In genomic region chr2:235494716-235495372, GRCh38 we compare ENCODE assay signal across 8 cellular contexts. TPM values are rescaled to one million over a fixed set of nuclear protein-coding genes. Genes with fewer than 3 reads are reported as not detected.
A peak's percentile ranks its signal among the peaks of the same experiment; 100 is the strongest.
DNase-seq lines count a peak whose midpoint lies in the region; ATAC-seq and TF ChIP-seq lines count a peak whose summit lies in the region.

No MANE protein-coding gene starts in this region.

- in situ Hi-C loops in GM13976 (cut with MboI; ENCODE audit: low sequenced_read_pairs, unreplicated experiment) = no loop called here

- DNase-seq in BE2C = peak; percentile 48
- DNase-seq in adipocyte (ENCODE audit: low read depth) = peak; percentile 81
- peak; percentile 48 to 80 (median 78) for DNase-seq in right cardiac atrium
- peak; percentile 44 to 73 for DNase-seq in psoas muscle
- DNase-seq in GM13976 (ENCODE audit: low spot score) = no peak
- DNase-seq in GM10266 (ENCODE audit: extremely low spot score) = no peak

- no peaks in the 10 kb centered on the region for H3K9me3 ChIP-seq in BE2C
- no peaks in the 10 kb centered on the region for H3K9me3 ChIP-seq in adipocyte (ENCODE audit: control insufficient read depth, low read length)
- no peaks in the 10 kb centered on the region for H3K9me3 ChIP-seq in right cardiac atrium (ENCODE audit: control insufficient read depth, low read length)
- H3K9me3 ChIP-seq in psoas muscle = peaks cover 5% of the 10 kb centered on the region

- H3K36me3 ChIP-seq in BE2C (no peaks in the 10 kb centered on the region), adipocyte (ENCODE audit: control insufficient read depth, insufficient read depth, low read length, severe bottlenecking) (no peaks in the 10 kb centered on the region), psoas muscle (ENCODE audit: insufficient read depth in 1 of 2, low read depth in 1 of 2) (no peaks in the 10 kb centered on the region)

- ATAC-seq in HG02938 (IDR thresholded peaks at IDR 0.05; ENCODE audit: unreplicated experiment) (peak; percentile 20), right cardiac atrium (peak; percentile 16 to 28), psoas muscle (peak; percentile 25 to 57 (median 35)), HG03342 (IDR thresholded peaks at IDR 0.05; ENCODE audit: unreplicated experiment) (no peak)

- H3K27ac ChIP-seq in right cardiac atrium (ENCODE audit: low read length) (no peak overlapping the region), psoas muscle (peak overlapping the region; percentile 14)

- peak overlapping the region; percentile 82 for H3K9ac ChIP-seq in adipocyte (ENCODE audit: low read length)

- WGBS in right cardiac atrium = under 1% methylated on average over 72 of the region's 72 CpGs
- 1% methylated on average over 57 to 72 of the region's 72 CpGs for WGBS in psoas muscle, 3 donors

- TF ChIP-seq CTCF in BE2C (IDR thresholded peaks at IDR 0.05; ENCODE audit: low read depth, low read length) (no peak), psoas muscle (IDR thresholded peaks at IDR 0.05) (no peak), GM13976 (IDR thresholded peaks at IDR 0.05; ENCODE audit: borderline replicate concordance, control extremely low read depth, extremely low read depth, insufficient read depth, missing control alignments) (no peak), GM10266 (IDR thresholded peaks at IDR 0.05; ENCODE audit: control insufficient read depth, insufficient read depth, low read depth, missing control alignments) (no peak)

- H3K4me1 ChIP-seq in BE2C = no peaks in the 10 kb centered on the region
- peaks cover 21% of the 10 kb centered on the region for H3K4me1 ChIP-seq in adipocyte (ENCODE audit: control insufficient read depth, insufficient read depth, low read length)
- H3K4me1 ChIP-seq in right cardiac atrium (ENCODE audit: control insufficient read depth, insufficient read depth, low read length) = peaks cover 7% of the 10 kb centered on the region
- H3K4me1 ChIP-seq in psoas muscle = peaks cover 28% of the 10 kb centered on the region

- H3K27me3 ChIP-seq in BE2C (no peaks in the 10 kb centered on the region), adipocyte (replicated peaks; ENCODE audit: control insufficient read depth, insufficient read depth, low read length) (no peaks in the 10 kb centered on the region), right cardiac atrium (ENCODE audit: control insufficient read depth, insufficient read depth) (no peaks in the 10 kb centered on the region), psoas muscle (ENCODE audit: insufficient read depth in 3 of 3, low read length in 2 of 3) (peaks cover 0 to 3% (median 0%) of the 10 kb centered on the region in 3 donors)

- intact Hi-C loops in right cardiac atrium (cut with DNase I) = loop anchor here in 1 of 4 donors (10.0 kb wide), 1 partner anchor 100 kb away; no protein-coding TSS in a partner anchor
- intact Hi-C loops in psoas muscle (cut with DNase I) = loop anchor here (5.0 to 10.0 kb wide), 4 partner anchors 52 to 360 kb away; no protein-coding TSS in a partner anchor

- peak overlapping the region; percentile 75 for H3K4me3 ChIP-seq in BE2C (ENCODE audit: low read depth, low read length)
- H3K4me3 ChIP-seq in adipocyte (ENCODE audit: low read length) = peak overlapping the region; percentile 84
- peak overlapping the region; percentile 96 for H3K4me3 ChIP-seq in right cardiac atrium (ENCODE audit: low read length)
- peak overlapping the region; percentile 68 for H3K4me3 ChIP-seq in psoas muscle

RNA-seq across cellular contexts. Expression of gene AGAP1, which starts 1.0 kb away (rescaled TPM):
- 36.1 TPM for polyA plus RNA-seq in BE2C (2012; ENCODE audit: insufficient read depth, insufficient read length, low read depth)
- total RNA-seq in right cardiac atrium = 10 to 100 TPM; 22.5 to 25.3 (median 23.3) TPM
- 10.5 TPM for polyA plus RNA-seq in right cardiac atrium
- 10 to 100 TPM; 14.3 to 21.6 (median 18.6) TPM for total RNA-seq in psoas muscle
- polyA plus RNA-seq in psoas muscle = 10 to 100 TPM in 1 of 3 donors, 1 to 10 TPM in 2; 4.2 to 19.6 (median 5.8) TPM

Comparison
In these comparisons a context has a peak if more than half of its experiments do, and no peak if none do; other contexts are left out.
1. DNase-seq: peak in BE2C (single experiment), adipocyte (single experiment), right cardiac atrium (3 of 3) and psoas muscle (2 of 2); none in GM13976 (single experiment) and GM10266 (single experiment).
2. Peak in every context shown above with its lines, with median percentiles within 50 percentile points of each other: H3K4me3 ChIP-seq.